In genomic region chr11:10302294-10302743, GRCh38 we compare ENCODE assay signal across 8 cellular contexts. TPM values are rescaled to one million over a fixed set of nuclear protein-coding genes. Genes with fewer than 3 reads are reported as not detected.
DNase-seq lines count a peak whose midpoint lies in the region; ATAC-seq, FAIRE-seq and TF ChIP-seq lines count a peak whose summit lies in the region.

No MANE protein-coding gene starts in this region.

- no peaks in the 10 kb centered on the region for H3K36me3 Mint-ChIP-seq in neural progenitor cell

- DNase-seq in PC-9 (peak in 1 of 2 experiments; percentile 56), endothelial cell of umbilical vein (ENCODE audit: low read depth, low spot score) (no peak), neural progenitor cell (ENCODE audit: low spot score) (peak; percentile 28), putamen (ENCODE audit: low spot score) (no peak)
- DNase-seq in stimulated activated CD4-positive, alpha-beta T cell treated with anti-CD3 and anti-CD28 coated beads, Interleukin-15, amount 100 ng/mL, for 24 hours: no peak

- BruUV-seq in PC-9 (replicated peaks; lab: Mats Ljungman, UMichigan) (no TSS peak), endothelial cell of umbilical vein (replicated peaks; lab: Mats Ljungman, UMichigan) (no TSS peak)

- H3K4me3 ChIP-seq in DOHH2 (ENCODE audit: low read length) (peak overlapping the region; percentile 69; the same call in 1 of the 2 replicates), PC-9 (peak overlapping the region; percentile 87), endothelial cell of umbilical vein (replicated peaks in 1 of 3; ENCODE audit: insufficient read depth in 1 of 3, low read depth in 1 of 3, low read length in 3 of 3) (peak overlapping the region; percentile 50 to 93 (median 50)), neural progenitor cell (peak overlapping the region; percentile 52)

- no peaks in the 10 kb centered on the region for H3K79me2 ChIP-seq in DOHH2 (ENCODE audit: control insufficient read depth, low read length)
- H3K79me2 ChIP-seq in PC-9 (ENCODE audit: low read depth): peaks cover 69% of the 10 kb centered on the region
- peaks cover 20% of the 10 kb centered on the region for H3K79me2 ChIP-seq in endothelial cell of umbilical vein (ENCODE audit: control insufficient read depth, insufficient read depth, low read length)
- no peaks in the 10 kb centered on the region for H3K79me2 ChIP-seq in neural progenitor cell (ENCODE audit: low read depth)

- CTCF ChIA-PET in PC-9 (lab: Charles Lee) (interaction anchor here (0.6 kb wide), 1 partner anchor 87 kb away, joined by 3 read pairs; no protein-coding TSS in a partner anchor), endothelial cell of umbilical vein (lab: Charles Lee) (interaction anchor here (0.8 to 9.0 kb wide), 16 partner anchors 9 to 542 kb away, joined by 3 to 104 read pairs (median 5); no protein-coding TSS in a partner anchor)

- TF ChIP-seq CTCF in DOHH2 (IDR thresholded peaks at IDR 0.05; ENCODE audit: low read depth, low read length, poor library complexity, severe bottlenecking): no peak
- TF ChIP-seq CTCF in PC-9 (conservative IDR thresholded peaks at IDR 0.05): no peak
- TF ChIP-seq CTCF in endothelial cell of umbilical vein (IDR thresholded peaks at IDR 0.05; ENCODE audit: extremely low read depth in 1 of 2, insufficient read depth in 1 of 2, low read depth in 1 of 2, low read length in 2 of 2): no peak
- no peak for TF ChIP-seq CTCF in neural progenitor cell (IDR thresholded peaks at IDR 0.05)

- H3K27me3 ChIP-seq in DOHH2 (ENCODE audit: control insufficient read depth, low read length) (peaks cover 74% of the 10 kb centered on the region), PC-9 (ENCODE audit: insufficient read depth, low read depth) (no peaks in the 10 kb centered on the region), endothelial cell of umbilical vein (ENCODE audit: control insufficient read depth in 2 of 2, insufficient read depth in 2 of 2, low read length in 2 of 2) (no peaks in the 10 kb centered on the region), neural progenitor cell (peaks cover 92% of the 10 kb centered on the region)

- no peaks in the 10 kb centered on the region for H3K9me3 Mint-ChIP-seq in neural progenitor cell

- ATAC-seq in HG02840 (IDR thresholded peaks at IDR 0.05; ENCODE audit: low FRiP score, unreplicated experiment): no peak
- ATAC-seq in GM18511 (IDR thresholded peaks at IDR 0.05; ENCODE audit: unreplicated experiment): no peak

- H3K27me3 Mint-ChIP-seq in neural progenitor cell (ENCODE audit: insufficient read depth, low read depth): peaks cover 35% of the 10 kb centered on the region

- FAIRE-seq in endothelial cell of umbilical vein (lab: Jason Lieb, UNC): peak; percentile 38

- H3F3A ChIP-seq in DOHH2 (ENCODE audit: control insufficient read depth, insufficient read depth) (peaks cover 6% of the 10 kb centered on the region; the same call in 1 of the 2 replicates), PC-9 (ENCODE audit: insufficient read depth, low read depth) (peaks cover 40% of the 10 kb centered on the region), neural progenitor cell (ENCODE audit: low read depth) (peaks cover 37% of the 10 kb centered on the region)

- H3K36me3 ChIP-seq in DOHH2 (ENCODE audit: control insufficient read depth, low read length): no peaks in the 10 kb centered on the region
- H3K36me3 ChIP-seq in PC-9 (ENCODE audit: low read depth): 0 out of 2 replicates have a peak, but pooled peaks cover 8% of the 10 kb centered on the region
- H3K36me3 ChIP-seq in endothelial cell of umbilical vein (ENCODE audit: control insufficient read depth in 2 of 2, extremely low read depth in 1 of 2, insufficient read depth in 2 of 2, low read length in 2 of 2): no peaks in the 10 kb centered on the region
- no peaks in the 10 kb centered on the region for H3K36me3 ChIP-seq in neural progenitor cell

- peak overlapping the region; percentile 82 for H3K27ac Mint-ChIP-seq in neural progenitor cell

- no peaks in the 10 kb centered on the region for H4K20me1 ChIP-seq in DOHH2 (ENCODE audit: control insufficient read depth, insufficient read depth, low read depth, low read length)
- H4K20me1 ChIP-seq in PC-9 (ENCODE audit: insufficient read depth): no peaks in the 10 kb centered on the region
- no peaks in the 10 kb centered on the region for H4K20me1 ChIP-seq in endothelial cell of umbilical vein (replicated peaks; ENCODE audit: control insufficient read depth, extremely low read depth, insufficient read depth, low read length)
- peaks cover 29% of the 10 kb centered on the region for H4K20me1 ChIP-seq in neural progenitor cell (ENCODE audit: low read depth)

- H3K27ac ChIP-seq in DOHH2 (ENCODE audit: low read depth, low read length): no peak overlapping the region
- H3K27ac ChIP-seq in PC-9: peak overlapping the region; percentile 98
- peak overlapping the region; percentile 26 for H3K27ac ChIP-seq in endothelial cell of umbilical vein (ENCODE audit: insufficient read depth, low read depth, low read length)
- H3K27ac ChIP-seq in neural progenitor cell: no peak overlapping the region

- POLR2A ChIA-PET in PC-9 (lab: Charles Lee; ENCODE audit: unreplicated experiment) (interaction anchor here (0.7 kb wide), 1 partner anchor 50 kb away, joined by 13 read pairs; no protein-coding TSS in a partner anchor), endothelial cell of umbilical vein (lab: Charles Lee) (interaction anchor here (1.1 to 1.4 kb wide), 2 partner anchors 449 to 543 kb away, joined by 3 to 5 read pairs; partner anchors contain the start of gene CTR9)

- peak overlapping the region; percentile 95 for H3K4me3 Mint-ChIP-seq in neural progenitor cell

- H3K9me3 ChIP-seq in DOHH2 (ENCODE audit: control insufficient read depth, insufficient read depth, low read length) (no peaks in the 10 kb centered on the region), PC-9 (ENCODE audit: insufficient read depth, low read depth) (no peaks in the 10 kb centered on the region), endothelial cell of umbilical vein (replicated peaks; ENCODE audit: control insufficient read depth, insufficient read depth, low read length) (no peaks in the 10 kb centered on the region), neural progenitor cell (ENCODE audit: low read depth) (no peaks in the 10 kb centered on the region)

- H2AFZ ChIP-seq in PC-9 (peak overlapping the region; percentile 79; the same call in 1 of the 2 replicates), endothelial cell of umbilical vein (ENCODE audit: low read depth, low read length) (peak overlapping the region; percentile 93), neural progenitor cell (replicated peaks) (no peak overlapping the region)

- intact Hi-C loops in PC-9 (cut with micrococcal nuclease; ENCODE audit: unreplicated experiment): loop anchor here (2.0 to 10.0 kb wide), 3 partner anchors 94 to 308 kb away; partner anchors contain the start of gene AMPD3
- intact Hi-C loops in endothelial cell of umbilical vein (cut with micrococcal nuclease): no loop called here

- peak overlapping the region; percentile 72 for H3K9ac ChIP-seq in endothelial cell of umbilical vein (replicated peaks; ENCODE audit: extremely low read depth, insufficient read depth, low read length)
- no peak overlapping the region for H3K9ac ChIP-seq in neural progenitor cell

- dilution Hi-C loops in endothelial cell of umbilical vein (cut with MboI; ENCODE audit: extremely low pct_ligation_motif_present, low sequenced_read_pairs): no loop called here

- H3K4me2 ChIP-seq in DOHH2 (ENCODE audit: low read length) (peak overlapping the region; percentile 65), PC-9 (peak overlapping the region; percentile 93), endothelial cell of umbilical vein (ENCODE audit: insufficient read depth, low read length) (peak overlapping the region; percentile 91), neural progenitor cell (peak overlapping the region; percentile 80)

- TF ChIP-seq POLR2A in endothelial cell of umbilical vein (IDR thresholded peaks at IDR 0.05; ENCODE audit: low read depth, low read length): no peak

- peaks cover 48% of the 10 kb centered on the region for H3K4me1 ChIP-seq in DOHH2 (ENCODE audit: control insufficient read depth, low read length)
- H3K4me1 ChIP-seq in PC-9 (replicated peaks; ENCODE audit: insufficient read depth): peaks cover 16% of the 10 kb centered on the region
- H3K4me1 ChIP-seq in endothelial cell of umbilical vein (ENCODE audit: control insufficient read depth, extremely low read depth, insufficient read depth, low read length): peaks cover 32% of the 10 kb centered on the region
- H3K4me1 ChIP-seq in neural progenitor cell: peaks cover 25% of the 10 kb centered on the region

- H3K9me2 ChIP-seq in DOHH2 (replicated peaks; ENCODE audit: control insufficient read depth, low read length) (no peaks in the 10 kb centered on the region), PC-9 (ENCODE audit: insufficient read depth) (no peaks in the 10 kb centered on the region)

- no peaks in the 10 kb centered on the region for H3K9me1 ChIP-seq in endothelial cell of umbilical vein (replicated peaks; ENCODE audit: control insufficient read depth, extremely low read depth, insufficient read depth, low read length)

- H3K4me1 Mint-ChIP-seq in neural progenitor cell: peaks cover 25% of the 10 kb centered on the region

RNA-seq across cellular contexts. Expression of gene ADM, which starts 2.6 kb away (rescaled TPM):
- total RNA-seq in PC-9 (2021): 21.9 and 22.5 TPM in 2 replicates
- 36.7 and 45.3 TPM in 2 replicates for total RNA-seq in endothelial cell of umbilical vein
- polyA plus RNA-seq in endothelial cell of umbilical vein: 40.0 and 55.5 TPM in 2 replicates
- 38.6 and 41.8 TPM in 2 replicates for polyA plus RNA-seq in endothelial cell of umbilical vein (2011; cell fraction: cytosol; rRNA removed)
- 49.5 and 61.8 TPM in 2 replicates for polyA plus RNA-seq in endothelial cell of umbilical vein (2011; cell fraction: nucleus; rRNA removed)
- 35.5 and 48.4 TPM in 2 replicates for polyA plus RNA-seq in endothelial cell of umbilical vein (2012)
- 40.7 and 47.6 TPM in 2 replicates for polyA minus RNA-seq in endothelial cell of umbilical vein
- polyA minus RNA-seq in endothelial cell of umbilical vein (2011; cell fraction: cytosol; rRNA and poly(A)+ RNA removed): 33.7 TPM
- 21.9 and 33.6 TPM in 2 replicates for polyA minus RNA-seq in endothelial cell of umbilical vein (2011; cell fraction: nucleus; rRNA and poly(A)+ RNA removed)
- 3.8 and 8.5 TPM in 2 replicates for total RNA-seq in neural progenitor cell (ENCODE audit: low replicate concordance)

RNA-seq across cellular contexts. Expression of gene SBF2, which starts 8.3 kb away (rescaled TPM):
- total RNA-seq in PC-9 (2021) (16.4 and 18.6 TPM in 2 replicates), endothelial cell of umbilical vein (36.7 and 42.4 TPM in 2 replicates), neural progenitor cell (ENCODE audit: low replicate concordance) (48.2 and 51.1 TPM in 2 replicates)
- polyA plus RNA-seq in endothelial cell of umbilical vein: 15.4 and 17.3 TPM in 2 replicates
- polyA plus RNA-seq in endothelial cell of umbilical vein (2011; cell fraction: cytosol; rRNA removed): 19.9 and 24.1 TPM in 2 replicates
- polyA plus RNA-seq in endothelial cell of umbilical vein (2011; cell fraction: nucleus; rRNA removed): 53.1 and 58.4 TPM in 2 replicates
- 17.9 and 19.2 TPM in 2 replicates for polyA plus RNA-seq in endothelial cell of umbilical vein (2012)
- 58.1 and 80.1 TPM in 2 replicates for polyA minus RNA-seq in endothelial cell of umbilical vein
- polyA minus RNA-seq in endothelial cell of umbilical vein (2011; cell fraction: cytosol; rRNA and poly(A)+ RNA removed): 18.7 TPM
- polyA minus RNA-seq in endothelial cell of umbilical vein (2011; cell fraction: nucleus; rRNA and poly(A)+ RNA removed): 85.3 and 127 TPM in 2 replicates

Comparison
In these comparisons a context has a peak if more than half of its experiments do, and no peak if none do; other contexts are left out.
1. H3K27ac ChIP-seq: peak in PC-9 (single experiment) and endothelial cell of umbilical vein (single experiment); none in DOHH2 (single experiment) and neural progenitor cell (single experiment).
2. Peak in every context shown above with its lines, with median percentiles within 50 percentile points of each other: H3K4me2 ChIP-seq and H3K4me3 ChIP-seq.